Comparison of ENCODE assay signal across 8 cellular contexts in the genomic region with DNA sequence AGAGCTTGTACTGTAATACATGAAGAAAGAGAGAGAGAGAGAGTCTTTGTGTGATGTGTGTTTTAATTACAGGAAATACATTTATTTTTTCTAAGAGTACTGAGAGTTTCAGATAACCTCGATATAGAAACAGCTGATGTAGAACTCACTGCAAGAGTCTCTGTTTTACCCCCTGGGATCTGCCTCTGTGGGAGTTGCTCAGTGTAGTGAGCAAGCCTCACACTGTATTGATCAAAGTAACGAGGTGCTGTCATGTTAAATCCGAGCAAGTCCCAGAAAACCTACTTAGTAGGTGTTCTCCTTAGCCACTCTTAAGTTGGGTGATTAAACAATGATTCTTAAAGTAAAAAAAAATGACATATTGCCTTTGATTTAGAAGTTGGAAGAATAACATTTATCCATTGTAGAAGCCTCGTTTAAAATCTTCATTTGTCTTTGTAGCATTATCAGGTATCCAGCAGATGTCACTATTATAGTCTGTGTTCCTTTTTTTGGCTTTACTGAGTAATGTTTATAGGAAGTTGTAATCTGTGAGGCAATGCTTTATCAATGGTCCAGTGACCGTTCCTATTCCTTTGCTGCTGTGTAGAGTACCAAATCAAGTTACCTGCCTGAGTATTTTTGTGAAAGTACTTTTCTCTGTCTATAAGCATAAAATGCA.
DNase-seq lines count a peak whose midpoint lies in the region; ATAC-seq and TF ChIP-seq lines count a peak whose summit lies in the region.

No MANE protein-coding gene starts in this region.

- TF ChIP-seq CTCF in MCF 10A (IDR thresholded peaks at IDR 0.05; ENCODE audit: unreplicated experiment) (peak; percentile 44), breast epithelium (IDR thresholded peaks at IDR 0.05) (peak in 1 of 3 donors; percentile 20), upper lobe of right lung (IDR thresholded peaks at IDR 0.05) (peak; percentile 19), omental fat pad (IDR thresholded peaks at IDR 0.05) (no peak)

- no peak overlapping the region for H3K27ac Mint-ChIP-seq in MCF 10A (ENCODE audit: low read depth, unreplicated experiment)

- peaks cover 28% of the 10 kb centered on the region for H3K27me3 Mint-ChIP-seq in MCF 10A (ENCODE audit: insufficient read depth, unreplicated experiment)

- no peak overlapping the region for H3K4me3 ChIP-seq in breast epithelium
- no peak overlapping the region for H3K4me3 ChIP-seq in upper lobe of right lung

- H3K4me1 ChIP-seq in breast epithelium = no peaks in the 10 kb centered on the region
- no peaks in the 10 kb centered on the region for H3K4me1 ChIP-seq in upper lobe of right lung

- no peaks in the 10 kb centered on the region for H3K36me3 ChIP-seq in breast epithelium
- H3K36me3 ChIP-seq in upper lobe of right lung = no peaks in the 10 kb centered on the region

- TF ChIP-seq POLR2A in breast epithelium (IDR thresholded peaks at IDR 0.05) = no peak

- H3K27me3 ChIP-seq in breast epithelium (peaks cover 0 to 7% of the 10 kb centered on the region in 2 donors), upper lobe of right lung (peaks cover 21% of the 10 kb centered on the region)

- CTCF ChIA-PET in MCF 10A (lab: Yijun Ruan, JAX) = interaction anchor here (0.5 to 4.7 kb wide), 21 partner anchors 11 to 419 kb away, joined by 3 to 52 read pairs (median 5); a partner anchor contains a TSS

- H3K36me3 Mint-ChIP-seq in MCF 10A (ENCODE audit: insufficient read depth, unreplicated experiment) = no peaks in the 10 kb centered on the region

- ATAC-seq in upper lobe of right lung = no peak
- ATAC-seq in omental fat pad (ENCODE audit: low FRiP score) = no peak
- no peak for ATAC-seq in HG03439 (IDR thresholded peaks at IDR 0.05; ENCODE audit: unreplicated experiment)

- no peak for DNase-seq in MCF 10A (ENCODE audit: unreplicated experiment)
- no peak for DNase-seq in breast epithelium (ENCODE audit: low spot score in 2 of 2)
- peak; percentile 17 for DNase-seq in NCI-H345 (lab: John Stamatoyannopoulos, UW)
- peak; percentile 18 to 28 for DNase-seq in dermis microvascular lymphatic vessel endothelial cell (ENCODE audit: low read depth in 2 of 2)
- no peak for DNase-seq in upper lobe of right lung
- DNase-seq in omental fat pad (ENCODE audit: low spot score) = no peak
- no peak for DNase-seq in GM19238 (ENCODE audit: insufficient read length, low spot score)

- intact Hi-C loops in MCF 10A (cut with micrococcal nuclease) (loop anchor here (1.0 kb wide), 1 partner anchor 415 kb away; no protein-coding TSS in a partner anchor), breast epithelium (cut with DNase I; ENCODE audit: low total_unique reads) (no loop called here), upper lobe of right lung (cut with DNase I) (no loop called here)

- H3K4me1 Mint-ChIP-seq in MCF 10A (ENCODE audit: insufficient read depth, unreplicated experiment) = no peaks in the 10 kb centered on the region

- POLR2A ChIA-PET in MCF 10A (lab: Yijun Ruan, JAX) = interaction anchor here (1.1 kb wide), 1 partner anchor 419 kb away, joined by 3 read pairs; a partner anchor contains a TSS

- no peaks in the 10 kb centered on the region for H3K9me3 ChIP-seq in breast epithelium
- no peaks in the 10 kb centered on the region for H3K9me3 ChIP-seq in upper lobe of right lung

- no peaks in the 10 kb centered on the region for H3K9me3 Mint-ChIP-seq in MCF 10A (ENCODE audit: unreplicated experiment)

- no peak overlapping the region for H3K27ac ChIP-seq in breast epithelium
- H3K27ac ChIP-seq in upper lobe of right lung = no peak overlapping the region

- H3K4me3 Mint-ChIP-seq in MCF 10A (ENCODE audit: unreplicated experiment) = no peak overlapping the region

- BruUV-seq in MCF 10A (replicated peaks; lab: Mats Ljungman, UMichigan) = no TSS peak

Comparison
In these comparisons a context has a peak if more than half of its experiments do, and no peak if none do; other contexts are left out.
1. DNase-seq: peak in NCI-H345 (single experiment) and dermis microvascular lymphatic vessel endothelial cell (2 of 2); none in MCF 10A (single experiment), breast epithelium (0 of 2), upper lobe of right lung (single experiment), omental fat pad (single experiment) and GM19238 (single experiment).
2. CTCF ChIP-seq: peak in MCF 10A (single experiment) and upper lobe of right lung (single experiment); none in omental fat pad (0 of 3).